1 cellular context compared by ENCODE assay signal in the genomic region with DNA sequence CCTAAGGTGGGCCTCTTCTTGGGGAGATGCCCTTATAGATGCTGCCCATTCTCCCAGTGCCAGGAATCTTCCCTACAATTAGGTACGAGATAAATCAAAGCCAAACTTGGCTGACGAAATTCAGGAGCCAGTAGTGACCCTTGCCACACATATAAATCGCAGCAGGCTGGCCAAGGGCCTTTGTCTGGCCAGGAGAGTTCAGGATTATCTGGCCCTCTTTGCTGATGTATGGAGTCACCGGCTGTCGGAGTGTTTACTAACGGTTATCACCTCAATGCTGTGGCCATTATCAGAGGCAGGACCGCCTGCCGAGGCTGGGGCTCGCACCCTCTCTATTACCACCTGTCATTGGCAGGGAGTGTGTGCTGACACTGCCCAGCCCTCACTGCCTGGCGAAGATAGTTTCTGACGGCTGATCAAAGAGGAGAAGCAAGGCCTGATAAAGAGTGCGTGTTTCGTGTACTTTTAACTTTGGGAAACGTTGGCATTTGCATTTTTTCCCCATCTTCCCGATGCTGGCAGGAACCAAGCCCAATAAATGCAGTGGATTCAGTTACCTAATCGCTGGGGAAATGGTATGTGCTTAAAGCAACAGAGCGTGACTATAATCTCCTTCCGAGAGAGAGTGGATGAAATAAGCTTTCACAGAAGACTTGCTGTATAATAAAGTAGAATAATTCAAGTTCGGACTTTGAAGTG.
TF ChIP-seq lines count a peak whose summit lies in the region.

No MANE protein-coding gene starts in this region.

TF ChIP-seq in HepG2, 621 proteins besides CTCF, POLR2A, EP300 and RAD21 (continued from another document and continues in another):
- TF ChIP-seq, protein P1, sequence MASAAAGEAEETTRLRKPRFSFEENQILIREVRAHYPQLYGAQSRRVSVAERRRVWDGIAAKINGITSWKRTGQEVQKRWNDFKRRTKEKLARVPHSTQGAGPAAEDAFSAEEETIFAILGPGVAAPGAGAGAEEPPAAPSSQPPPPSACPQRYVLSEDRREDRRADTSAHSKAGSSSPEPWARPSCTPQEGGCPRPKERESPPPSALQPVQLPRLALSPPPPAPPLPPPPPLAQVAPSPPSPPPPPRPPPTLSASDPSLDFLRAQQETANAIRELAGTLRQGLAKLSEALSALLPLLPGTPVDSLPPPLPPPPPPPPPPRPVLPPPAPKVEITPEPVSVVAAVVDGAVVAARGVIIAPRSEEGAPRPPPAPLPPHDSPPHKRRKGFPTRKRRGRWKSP (CRISPR knock-in tag; IDR thresholded peaks at IDR 0.05): peak; percentile 80; the same call in 1 of the 2 replicates
- TF ChIP-seq YEATS4 (CRISPR knock-in tag; IDR thresholded peaks at IDR 0.05; ENCODE audit: borderline replicate concordance) (peak; percentile 72), ZNF121 (CRISPR knock-in tag; IDR thresholded peaks at IDR 0.05) (0 out of 2 replicates have a peak, but pooled peaks have one; percentile 47), TP53 (CRISPR knock-in tag; conservative IDR thresholded peaks at IDR 0.05) (0 out of 2 replicates have a peak, but pooled peaks have one; percentile 14), ZFYVE20 (CRISPR knock-in tag; IDR thresholded peaks at IDR 0.05; ENCODE audit: borderline replicate concordance, low read depth) (no peak), MED1 (CRISPR knock-in tag; IDR thresholded peaks at IDR 0.05) (peak; percentile 83), ZNF790 (CRISPR knock-in tag; IDR thresholded peaks at IDR 0.05; ENCODE audit: borderline replicate concordance) (peak; percentile 29; the same call in 1 of the 2 replicates), SCMH1 (CRISPR knock-in tag; IDR thresholded peaks at IDR 0.05; ENCODE audit: borderline replicate concordance) (no peak), ZMYM4 (CRISPR knock-in tag; IDR thresholded peaks at IDR 0.05) (peak; percentile 68; the same call in 1 of the 2 replicates), NR2F6 (IDR thresholded peaks at IDR 0.05) (peak; percentile 81), NR2F6 (CRISPR knock-in tag; IDR thresholded peaks at IDR 0.05) (peak; percentile 81), DMAP1 (CRISPR knock-in tag; IDR thresholded peaks at IDR 0.05) (peak; percentile 76; the same call in 1 of the 2 replicates), TOPORS (CRISPR knock-in tag; IDR thresholded peaks at IDR 0.05) (peak; percentile 67; the same call in 1 of the 2 replicates), FOSL2 (CRISPR knock-in tag; IDR thresholded peaks at IDR 0.05) (peak; percentile 80)
- TF ChIP-seq, protein P2, sequence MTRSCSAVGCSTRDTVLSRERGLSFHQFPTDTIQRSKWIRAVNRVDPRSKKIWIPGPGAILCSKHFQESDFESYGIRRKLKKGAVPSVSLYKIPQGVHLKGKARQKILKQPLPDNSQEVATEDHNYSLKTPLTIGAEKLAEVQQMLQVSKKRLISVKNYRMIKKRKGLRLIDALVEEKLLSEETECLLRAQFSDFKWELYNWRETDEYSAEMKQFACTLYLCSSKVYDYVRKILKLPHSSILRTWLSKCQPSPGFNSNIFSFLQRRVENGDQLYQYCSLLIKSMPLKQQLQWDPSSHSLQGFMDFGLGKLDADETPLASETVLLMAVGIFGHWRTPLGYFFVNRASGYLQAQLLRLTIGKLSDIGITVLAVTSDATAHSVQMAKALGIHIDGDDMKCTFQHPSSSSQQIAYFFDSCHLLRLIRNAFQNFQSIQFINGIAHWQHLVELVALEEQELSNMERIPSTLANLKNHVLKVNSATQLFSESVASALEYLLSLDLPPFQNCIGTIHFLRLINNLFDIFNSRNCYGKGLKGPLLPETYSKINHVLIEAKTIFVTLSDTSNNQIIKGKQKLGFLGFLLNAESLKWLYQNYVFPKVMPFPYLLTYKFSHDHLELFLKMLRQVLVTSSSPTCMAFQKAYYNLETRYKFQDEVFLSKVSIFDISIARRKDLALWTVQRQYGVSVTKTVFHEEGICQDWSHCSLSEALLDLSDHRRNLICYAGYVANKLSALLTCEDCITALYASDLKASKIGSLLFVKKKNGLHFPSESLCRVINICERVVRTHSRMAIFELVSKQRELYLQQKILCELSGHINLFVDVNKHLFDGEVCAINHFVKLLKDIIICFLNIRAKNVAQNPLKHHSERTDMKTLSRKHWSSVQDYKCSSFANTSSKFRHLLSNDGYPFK (CRISPR knock-in tag; IDR thresholded peaks at IDR 0.05; ENCODE audit: borderline replicate concordance): peak; percentile 66; the same call in 1 of the 2 replicates
- TF ChIP-seq, protein P3, sequence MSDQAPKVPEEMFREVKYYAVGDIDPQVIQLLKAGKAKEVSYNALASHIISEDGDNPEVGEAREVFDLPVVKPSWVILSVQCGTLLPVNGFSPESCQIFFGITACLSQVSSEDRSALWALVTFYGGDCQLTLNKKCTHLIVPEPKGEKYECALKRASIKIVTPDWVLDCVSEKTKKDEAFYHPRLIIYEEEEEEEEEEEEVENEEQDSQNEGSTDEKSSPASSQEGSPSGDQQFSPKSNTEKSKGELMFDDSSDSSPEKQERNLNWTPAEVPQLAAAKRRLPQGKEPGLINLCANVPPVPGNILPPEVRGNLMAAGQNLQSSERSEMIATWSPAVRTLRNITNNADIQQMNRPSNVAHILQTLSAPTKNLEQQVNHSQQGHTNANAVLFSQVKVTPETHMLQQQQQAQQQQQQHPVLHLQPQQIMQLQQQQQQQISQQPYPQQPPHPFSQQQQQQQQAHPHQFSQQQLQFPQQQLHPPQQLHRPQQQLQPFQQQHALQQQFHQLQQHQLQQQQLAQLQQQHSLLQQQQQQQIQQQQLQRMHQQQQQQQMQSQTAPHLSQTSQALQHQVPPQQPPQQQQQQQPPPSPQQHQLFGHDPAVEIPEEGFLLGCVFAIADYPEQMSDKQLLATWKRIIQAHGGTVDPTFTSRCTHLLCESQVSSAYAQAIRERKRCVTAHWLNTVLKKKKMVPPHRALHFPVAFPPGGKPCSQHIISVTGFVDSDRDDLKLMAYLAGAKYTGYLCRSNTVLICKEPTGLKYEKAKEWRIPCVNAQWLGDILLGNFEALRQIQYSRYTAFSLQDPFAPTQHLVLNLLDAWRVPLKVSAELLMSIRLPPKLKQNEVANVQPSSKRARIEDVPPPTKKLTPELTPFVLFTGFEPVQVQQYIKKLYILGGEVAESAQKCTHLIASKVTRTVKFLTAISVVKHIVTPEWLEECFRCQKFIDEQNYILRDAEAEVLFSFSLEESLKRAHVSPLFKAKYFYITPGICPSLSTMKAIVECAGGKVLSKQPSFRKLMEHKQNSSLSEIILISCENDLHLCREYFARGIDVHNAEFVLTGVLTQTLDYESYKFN (CRISPR knock-in tag; conservative IDR thresholded peaks at IDR 0.05): peak; percentile 84
- TF ChIP-seq, protein P4, sequence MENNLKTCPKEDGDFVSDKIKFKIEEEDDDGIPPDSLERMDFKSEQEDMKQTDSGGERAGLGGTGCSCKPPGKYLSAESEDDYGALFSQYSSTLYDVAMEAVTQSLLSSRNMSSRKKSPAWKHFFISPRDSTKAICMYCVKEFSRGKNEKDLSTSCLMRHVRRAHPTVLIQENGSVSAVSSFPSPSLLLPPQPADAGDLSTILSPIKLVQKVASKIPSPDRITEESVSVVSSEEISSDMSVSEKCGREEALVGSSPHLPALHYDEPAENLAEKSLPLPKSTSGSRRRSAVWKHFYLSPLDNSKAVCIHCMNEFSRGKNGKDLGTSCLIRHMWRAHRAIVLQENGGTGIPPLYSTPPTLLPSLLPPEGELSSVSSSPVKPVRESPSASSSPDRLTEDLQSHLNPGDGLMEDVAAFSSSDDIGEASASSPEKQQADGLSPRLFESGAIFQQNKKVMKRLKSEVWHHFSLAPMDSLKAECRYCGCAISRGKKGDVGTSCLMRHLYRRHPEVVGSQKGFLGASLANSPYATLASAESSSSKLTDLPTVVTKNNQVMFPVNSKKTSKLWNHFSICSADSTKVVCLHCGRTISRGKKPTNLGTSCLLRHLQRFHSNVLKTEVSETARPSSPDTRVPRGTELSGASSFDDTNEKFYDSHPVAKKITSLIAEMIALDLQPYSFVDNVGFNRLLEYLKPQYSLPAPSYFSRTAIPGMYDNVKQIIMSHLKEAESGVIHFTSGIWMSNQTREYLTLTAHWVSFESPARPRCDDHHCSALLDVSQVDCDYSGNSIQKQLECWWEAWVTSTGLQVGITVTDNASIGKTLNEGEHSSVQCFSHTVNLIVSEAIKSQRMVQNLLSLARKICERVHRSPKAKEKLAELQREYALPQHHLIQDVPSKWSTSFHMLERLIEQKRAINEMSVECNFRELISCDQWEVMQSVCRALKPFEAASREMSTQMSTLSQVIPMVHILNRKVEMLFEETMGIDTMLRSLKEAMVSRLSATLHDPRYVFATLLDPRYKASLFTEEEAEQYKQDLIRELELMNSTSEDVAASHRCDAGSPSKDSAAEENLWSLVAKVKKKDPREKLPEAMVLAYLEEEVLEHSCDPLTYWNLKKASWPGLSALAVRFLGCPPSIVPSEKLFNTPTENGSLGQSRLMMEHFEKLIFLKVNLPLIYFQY (CRISPR knock-in tag; IDR thresholded peaks at IDR 0.05; ENCODE audit: borderline replicate concordance): no peak
- TF ChIP-seq, protein P5, sequence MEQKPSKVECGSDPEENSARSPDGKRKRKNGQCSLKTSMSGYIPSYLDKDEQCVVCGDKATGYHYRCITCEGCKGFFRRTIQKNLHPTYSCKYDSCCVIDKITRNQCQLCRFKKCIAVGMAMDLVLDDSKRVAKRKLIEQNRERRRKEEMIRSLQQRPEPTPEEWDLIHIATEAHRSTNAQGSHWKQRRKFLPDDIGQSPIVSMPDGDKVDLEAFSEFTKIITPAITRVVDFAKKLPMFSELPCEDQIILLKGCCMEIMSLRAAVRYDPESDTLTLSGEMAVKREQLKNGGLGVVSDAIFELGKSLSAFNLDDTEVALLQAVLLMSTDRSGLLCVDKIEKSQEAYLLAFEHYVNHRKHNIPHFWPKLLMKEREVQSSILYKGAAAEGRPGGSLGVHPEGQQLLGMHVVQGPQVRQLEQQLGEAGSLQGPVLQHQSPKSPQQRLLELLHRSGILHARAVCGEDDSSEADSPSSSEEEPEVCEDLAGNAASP (CRISPR knock-in tag; IDR thresholded peaks at IDR 0.05; ENCODE audit: borderline replicate concordance): peak; percentile 64; the same call in 1 of the 2 replicates
- TF ChIP-seq, protein P6, sequence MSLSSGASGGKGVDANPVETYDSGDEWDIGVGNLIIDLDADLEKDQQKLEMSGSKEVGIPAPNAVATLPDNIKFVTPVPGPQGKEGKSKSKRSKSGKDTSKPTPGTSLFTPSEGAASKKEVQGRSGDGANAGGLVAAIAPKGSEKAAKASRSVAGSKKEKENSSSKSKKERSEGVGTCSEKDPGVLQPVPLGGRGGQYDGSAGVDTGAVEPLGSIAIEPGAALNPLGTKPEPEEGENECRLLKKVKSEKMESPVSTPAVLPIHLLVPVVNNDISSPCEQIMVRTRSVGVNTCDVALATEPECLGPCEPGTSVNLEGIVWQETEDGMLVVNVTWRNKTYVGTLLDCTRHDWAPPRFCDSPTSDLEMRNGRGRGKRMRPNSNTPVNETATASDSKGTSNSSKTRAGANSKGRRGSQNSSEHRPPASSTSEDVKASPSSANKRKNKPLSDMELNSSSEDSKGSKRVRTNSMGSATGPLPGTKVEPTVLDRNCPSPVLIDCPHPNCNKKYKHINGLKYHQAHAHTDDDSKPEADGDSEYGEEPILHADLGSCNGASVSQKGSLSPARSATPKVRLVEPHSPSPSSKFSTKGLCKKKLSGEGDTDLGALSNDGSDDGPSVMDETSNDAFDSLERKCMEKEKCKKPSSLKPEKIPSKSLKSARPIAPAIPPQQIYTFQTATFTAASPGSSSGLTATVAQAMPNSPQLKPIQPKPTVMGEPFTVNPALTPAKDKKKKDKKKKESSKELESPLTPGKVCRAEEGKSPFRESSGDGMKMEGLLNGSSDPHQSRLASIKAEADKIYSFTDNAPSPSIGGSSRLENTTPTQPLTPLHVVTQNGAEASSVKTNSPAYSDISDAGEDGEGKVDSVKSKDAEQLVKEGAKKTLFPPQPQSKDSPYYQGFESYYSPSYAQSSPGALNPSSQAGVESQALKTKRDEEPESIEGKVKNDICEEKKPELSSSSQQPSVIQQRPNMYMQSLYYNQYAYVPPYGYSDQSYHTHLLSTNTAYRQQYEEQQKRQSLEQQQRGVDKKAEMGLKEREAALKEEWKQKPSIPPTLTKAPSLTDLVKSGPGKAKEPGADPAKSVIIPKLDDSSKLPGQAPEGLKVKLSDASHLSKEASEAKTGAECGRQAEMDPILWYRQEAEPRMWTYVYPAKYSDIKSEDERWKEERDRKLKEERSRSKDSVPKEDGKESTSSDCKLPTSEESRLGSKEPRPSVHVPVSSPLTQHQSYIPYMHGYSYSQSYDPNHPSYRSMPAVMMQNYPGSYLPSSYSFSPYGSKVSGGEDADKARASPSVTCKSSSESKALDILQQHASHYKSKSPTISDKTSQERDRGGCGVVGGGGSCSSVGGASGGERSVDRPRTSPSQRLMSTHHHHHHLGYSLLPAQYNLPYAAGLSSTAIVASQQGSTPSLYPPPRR (CRISPR knock-in tag; IDR thresholded peaks at IDR 0.05; ENCODE audit: borderline replicate concordance): peak; percentile 87
- TF ChIP-seq, protein P7, sequence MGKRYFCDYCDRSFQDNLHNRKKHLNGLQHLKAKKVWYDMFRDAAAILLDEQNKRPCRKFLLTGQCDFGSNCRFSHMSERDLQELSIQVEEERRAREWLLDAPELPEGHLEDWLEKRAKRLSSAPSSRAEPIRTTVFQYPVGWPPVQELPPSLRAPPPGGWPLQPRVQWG (CRISPR knock-in tag; IDR thresholded peaks at IDR 0.05; ENCODE audit: borderline replicate concordance, low read depth): 0 out of 2 replicates have a peak, but pooled peaks have one; percentile 69
- TF ChIP-seq, protein P8, sequence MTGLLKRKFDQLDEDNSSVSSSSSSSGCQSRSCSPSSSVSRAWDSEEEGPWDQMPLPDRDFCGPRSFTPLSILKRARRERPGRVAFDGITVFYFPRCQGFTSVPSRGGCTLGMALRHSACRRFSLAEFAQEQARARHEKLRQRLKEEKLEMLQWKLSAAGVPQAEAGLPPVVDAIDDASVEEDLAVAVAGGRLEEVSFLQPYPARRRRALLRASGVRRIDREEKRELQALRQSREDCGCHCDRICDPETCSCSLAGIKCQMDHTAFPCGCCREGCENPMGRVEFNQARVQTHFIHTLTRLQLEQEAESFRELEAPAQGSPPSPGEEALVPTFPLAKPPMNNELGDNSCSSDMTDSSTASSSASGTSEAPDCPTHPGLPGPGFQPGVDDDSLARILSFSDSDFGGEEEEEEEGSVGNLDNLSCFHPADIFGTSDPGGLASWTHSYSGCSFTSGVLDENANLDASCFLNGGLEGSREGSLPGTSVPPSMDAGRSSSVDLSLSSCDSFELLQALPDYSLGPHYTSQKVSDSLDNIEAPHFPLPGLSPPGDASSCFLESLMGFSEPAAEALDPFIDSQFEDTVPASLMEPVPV (CRISPR knock-in tag; IDR thresholded peaks at IDR 0.05): 0 out of 2 replicates have a peak, but pooled peaks have one; percentile 46
- TF ChIP-seq, protein P9, sequence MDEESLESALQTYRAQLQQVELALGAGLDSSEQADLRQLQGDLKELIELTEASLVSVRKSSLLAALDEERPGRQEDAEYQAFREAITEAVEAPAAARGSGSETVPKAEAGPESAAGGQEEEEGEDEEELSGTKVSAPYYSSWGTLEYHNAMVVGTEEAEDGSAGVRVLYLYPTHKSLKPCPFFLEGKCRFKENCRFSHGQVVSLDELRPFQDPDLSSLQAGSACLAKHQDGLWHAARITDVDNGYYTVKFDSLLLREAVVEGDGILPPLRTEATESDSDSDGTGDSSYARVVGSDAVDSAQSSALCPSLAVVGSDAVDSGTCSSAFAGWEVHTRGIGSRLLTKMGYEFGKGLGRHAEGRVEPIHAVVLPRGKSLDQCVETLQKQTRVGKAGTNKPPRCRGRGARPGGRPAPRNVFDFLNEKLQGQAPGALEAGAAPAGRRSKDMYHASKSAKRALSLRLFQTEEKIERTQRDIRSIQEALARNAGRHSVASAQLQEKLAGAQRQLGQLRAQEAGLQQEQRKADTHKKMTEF (CRISPR knock-in tag; IDR thresholded peaks at IDR 0.05): peak; percentile 78
